1 cellular context compared by ENCODE assay signal in the genomic region with DNA sequence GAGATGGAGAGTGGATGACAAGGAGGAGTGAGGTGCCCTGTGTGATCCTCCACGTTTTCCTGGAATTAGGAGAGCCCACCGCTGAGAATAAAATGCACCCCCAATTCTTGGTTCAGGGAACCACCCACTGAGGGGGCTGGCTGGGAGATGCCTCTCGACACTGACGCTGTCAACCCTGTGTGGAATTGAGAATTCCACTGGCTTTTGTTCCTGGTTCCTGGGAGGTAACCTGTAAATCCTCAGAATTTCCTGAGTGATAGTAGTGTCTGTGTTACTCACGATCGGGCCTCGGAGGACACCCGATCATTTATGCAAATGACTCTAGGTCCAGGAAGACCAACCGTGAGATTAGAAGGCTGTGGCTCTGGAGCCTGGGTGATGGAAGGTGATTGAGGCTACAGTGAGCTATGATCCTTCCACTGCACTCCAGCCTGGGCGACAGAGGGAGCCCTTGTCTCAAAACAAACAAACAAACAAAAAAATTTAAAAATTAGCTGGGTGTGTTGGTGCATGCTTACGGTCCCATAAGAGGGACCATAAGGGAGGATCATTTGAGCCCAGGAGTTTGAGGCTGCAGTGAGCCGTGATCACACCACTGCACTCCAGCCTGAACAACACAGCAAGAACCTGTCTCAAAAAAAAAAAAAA.
TF ChIP-seq lines count a peak whose summit lies in the region.

No MANE protein-coding gene starts in this region.

TF ChIP-seq in HepG2, 621 proteins besides CTCF, POLR2A, EP300 and RAD21 (continued from another document):
- TF ChIP-seq, protein P1, sequence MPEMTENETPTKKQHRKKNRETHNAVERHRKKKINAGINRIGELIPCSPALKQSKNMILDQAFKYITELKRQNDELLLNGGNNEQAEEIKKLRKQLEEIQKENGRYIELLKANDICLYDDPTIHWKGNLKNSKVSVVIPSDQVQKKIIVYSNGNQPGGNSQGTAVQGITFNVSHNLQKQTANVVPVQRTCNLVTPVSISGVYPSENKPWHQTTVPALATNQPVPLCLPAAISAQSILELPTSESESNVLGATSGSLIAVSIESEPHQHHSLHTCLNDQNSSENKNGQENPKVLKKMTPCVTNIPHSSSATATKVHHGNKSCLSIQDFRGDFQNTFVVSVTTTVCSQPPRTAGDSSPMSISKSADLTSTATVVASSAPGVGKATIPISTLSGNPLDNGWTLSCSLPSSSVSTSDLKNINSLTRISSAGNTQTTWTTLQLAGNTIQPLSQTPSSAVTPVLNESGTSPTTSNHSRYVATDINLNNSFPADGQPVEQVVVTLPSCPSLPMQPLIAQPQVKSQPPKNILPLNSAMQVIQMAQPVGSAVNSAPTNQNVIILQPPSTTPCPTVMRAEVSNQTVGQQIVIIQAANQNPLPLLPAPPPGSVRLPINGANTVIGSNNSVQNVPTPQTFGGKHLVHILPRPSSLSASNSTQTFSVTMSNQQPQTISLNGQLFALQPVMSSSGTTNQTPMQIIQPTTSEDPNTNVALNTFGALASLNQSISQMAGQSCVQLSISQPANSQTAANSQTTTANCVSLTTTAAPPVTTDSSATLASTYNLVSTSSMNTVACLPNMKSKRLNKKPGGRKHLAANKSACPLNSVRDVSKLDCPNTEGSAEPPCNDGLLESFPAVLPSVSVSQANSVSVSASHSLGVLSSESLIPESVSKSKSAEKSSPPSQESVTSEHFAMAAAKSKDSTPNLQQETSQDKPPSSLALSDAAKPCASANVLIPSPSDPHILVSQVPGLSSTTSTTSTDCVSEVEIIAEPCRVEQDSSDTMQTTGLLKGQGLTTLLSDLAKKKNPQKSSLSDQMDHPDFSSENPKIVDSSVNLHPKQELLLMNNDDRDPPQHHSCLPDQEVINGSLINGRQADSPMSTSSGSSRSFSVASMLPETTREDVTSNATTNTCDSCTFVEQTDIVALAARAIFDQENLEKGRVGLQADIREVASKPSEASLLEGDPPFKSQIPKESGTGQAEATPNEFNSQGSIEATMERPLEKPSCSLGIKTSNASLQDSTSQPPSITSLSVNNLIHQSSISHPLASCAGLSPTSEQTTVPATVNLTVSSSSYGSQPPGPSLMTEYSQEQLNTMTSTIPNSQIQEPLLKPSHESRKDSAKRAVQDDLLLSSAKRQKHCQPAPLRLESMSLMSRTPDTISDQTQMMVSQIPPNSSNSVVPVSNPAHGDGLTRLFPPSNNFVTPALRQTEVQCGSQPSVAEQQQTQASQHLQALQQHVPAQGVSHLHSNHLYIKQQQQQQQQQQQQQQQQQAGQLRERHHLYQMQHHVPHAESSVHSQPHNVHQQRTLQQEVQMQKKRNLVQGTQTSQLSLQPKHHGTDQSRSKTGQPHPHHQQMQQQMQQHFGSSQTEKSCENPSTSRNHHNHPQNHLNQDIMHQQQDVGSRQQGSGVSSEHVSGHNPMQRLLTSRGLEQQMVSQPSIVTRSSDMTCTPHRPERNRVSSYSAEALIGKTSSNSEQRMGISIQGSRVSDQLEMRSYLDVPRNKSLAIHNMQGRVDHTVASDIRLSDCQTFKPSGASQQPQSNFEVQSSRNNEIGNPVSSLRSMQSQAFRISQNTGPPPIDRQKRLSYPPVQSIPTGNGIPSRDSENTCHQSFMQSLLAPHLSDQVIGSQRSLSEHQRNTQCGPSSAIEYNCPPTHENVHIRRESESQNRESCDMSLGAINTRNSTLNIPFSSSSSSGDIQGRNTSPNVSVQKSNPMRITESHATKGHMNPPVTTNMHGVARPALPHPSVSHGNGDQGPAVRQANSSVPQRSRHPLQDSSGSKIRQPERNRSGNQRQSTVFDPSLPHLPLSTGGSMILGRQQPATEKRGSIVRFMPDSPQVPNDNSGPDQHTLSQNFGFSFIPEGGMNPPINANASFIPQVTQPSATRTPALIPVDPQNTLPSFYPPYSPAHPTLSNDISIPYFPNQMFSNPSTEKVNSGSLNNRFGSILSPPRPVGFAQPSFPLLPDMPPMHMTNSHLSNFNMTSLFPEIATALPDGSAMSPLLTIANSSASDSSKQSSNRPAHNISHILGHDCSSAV (CRISPR knock-in tag; IDR thresholded peaks at IDR 0.05; ENCODE audit: borderline replicate concordance) = no peak
